13 cellular contexts compared by ENCODE assay signal in the genomic region with DNA sequence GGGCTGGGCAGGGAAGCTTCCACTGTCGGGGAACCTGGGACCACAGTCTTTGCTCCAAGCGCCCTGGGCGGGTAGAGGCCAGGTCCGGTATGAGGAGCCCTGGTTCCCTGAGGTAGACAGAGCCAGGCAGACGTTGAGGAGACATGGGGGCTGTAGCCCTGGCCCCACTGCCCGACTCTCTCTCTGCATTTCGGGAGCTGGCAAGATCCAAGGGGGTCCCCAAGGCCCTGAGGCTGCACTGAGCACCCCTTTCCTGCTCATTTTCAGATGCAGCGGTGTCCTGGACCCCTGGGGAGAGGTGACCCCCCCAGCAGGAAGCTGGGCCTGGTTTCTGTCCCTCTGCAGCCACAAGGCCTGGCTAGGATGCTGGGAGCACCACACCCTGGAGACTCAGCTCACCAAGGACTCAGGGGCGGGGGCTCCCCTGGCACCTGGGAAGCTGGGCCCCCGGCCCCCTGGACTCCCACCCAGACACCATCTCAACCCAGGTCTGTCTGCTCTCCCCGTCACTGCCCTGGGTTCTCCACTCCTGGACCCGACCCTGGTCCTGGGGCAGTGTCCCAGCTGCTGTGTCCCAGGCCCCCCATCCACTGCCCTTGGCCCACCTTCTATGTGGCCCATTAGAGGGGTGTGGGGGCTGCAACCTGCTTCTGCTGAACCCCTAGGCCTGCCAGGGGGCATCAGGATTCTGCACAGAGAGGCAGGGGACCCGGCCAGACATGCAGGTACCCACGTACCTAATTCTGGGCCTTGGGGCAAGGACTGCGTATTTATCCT. TPM values are rescaled to one million over a fixed set of nuclear protein-coding genes. Genes with fewer than 3 reads are reported as not detected.
DNase-seq lines count a peak whose midpoint lies in the region; ATAC-seq, FAIRE-seq and TF ChIP-seq lines count a peak whose summit lies in the region.
"Had no signal": no experiment of that assay in that cellular context is flagged by ENCODE, and none has a peak within 500 bp of the region (broad histone marks: within the 10 kb centered on the region; RNA-seq: fewer than 3 reads in every experiment).

No MANE protein-coding gene starts in this region.

- WGBS in H1 (ENCODE audit: extremely low coverage in 1 of 2, insufficient coverage in 1 of 2, insufficient read length in 1 of 2, insufficient replicate concordance in 2 of 2, low coverage in 1 of 2, low lambda C conversion rate in 2 of 2, missing lambda C conversion rate in 1 of 2), 2 experiments: 69% methylated on average over 13 of the region's 15 CpGs; no CpG with 5 or more reads in 1 of the 2 experiments
- WGBS in pancreas, 2 donors: 52 to 59% methylated on average over 15 of the region's 15 CpGs

- H3K9me2 ChIP-seq in Loucy (replicated peaks; ENCODE audit: low read depth, low read length): no peaks in the 10 kb centered on the region

- H3K27me3 ChIP-seq in GM06990 (replicated peaks; ENCODE audit: control insufficient read depth, insufficient read depth, low read length) (no peaks in the 10 kb centered on the region; the same call in 1 of the 2 replicates), Loucy (ENCODE audit: insufficient read depth, low read length, poor library complexity, severe bottlenecking) (no peaks in the 10 kb centered on the region), H1 (replicated peaks in 1 of 4; ENCODE audit: control insufficient read depth in 3 of 4, extremely low read depth in 1 of 4, insufficient read depth in 3 of 4, low read length in 3 of 4) (no peaks in the 10 kb centered on the region; a peak in 1 of 7 replicates), pancreas (no peaks in the 10 kb centered on the region)

- 0 out of 2 replicates have a peak overlapping the region, but pooled peaks have one; percentile 46 for H2BK15ac ChIP-seq in H1 (ENCODE audit: low read length)

- no peak overlapping the region for H3K56ac ChIP-seq in H1 (replicated peaks; ENCODE audit: insufficient read length, low read depth, low read length)

- H3K23ac ChIP-seq in H1 (ENCODE audit: insufficient read length): no peak overlapping the region

- H4K91ac ChIP-seq in H1 (replicated peaks; ENCODE audit: insufficient read length, low read length): peak overlapping the region; percentile 65

- no peaks in the 10 kb centered on the region for H3K4me1 Mint-ChIP-seq in activated T-helper 1 cell treated with anti-CD3 and anti-CD28 coated beads, Interleukin-12 subunit alpha, Interleukin-12 subunit beta, Interleukin-2, Interleukin-4 antibody, amounts not matched to agents 30 ng/mL and 10 ng/mL and 1 ng/mL, durations not matched to agents 14 hours and 24 hours and 36 hours (ENCODE audit: low read depth)

- TF ChIP-seq CTCF in GM06990 (IDR thresholded peaks at IDR 0.05; ENCODE audit: insufficient read depth, low read length, poor library complexity, severe bottlenecking): no peak
- TF ChIP-seq CTCF in Loucy (conservative IDR thresholded peaks at IDR 0.05; ENCODE audit: low read length): no peak
- TF ChIP-seq CTCF in H1 (IDR thresholded peaks at IDR 0.05; ENCODE audit: control extremely low read depth in 1 of 3, insufficient read depth in 1 of 3, low read depth in 1 of 3, low read length in 3 of 3): no peak
- no peak for TF ChIP-seq CTCF in pancreas (IDR thresholded peaks at IDR 0.05)

- H2BK120ac ChIP-seq in H1 (replicated peaks; ENCODE audit: low read depth, low read length): no peak overlapping the region

- H4K20me1 ChIP-seq in Loucy (ENCODE audit: insufficient read depth, low read length, poor library complexity, severe bottlenecking) (no peaks in the 10 kb centered on the region), H1 (replicated peaks in 1 of 2; ENCODE audit: control insufficient read depth in 1 of 2, insufficient read depth in 2 of 2, low read length in 2 of 2) (no peaks in the 10 kb centered on the region)

- H3K9me3 ChIP-seq in Loucy (ENCODE audit: insufficient read depth, low read depth, low read length) (no peaks in the 10 kb centered on the region), H1 (ENCODE audit: insufficient read depth in 2 of 2, low read depth in 1 of 2, low read length in 1 of 2) (no peaks in the 10 kb centered on the region), pancreas (no peaks in the 10 kb centered on the region)

- H3K4me2 ChIP-seq in Loucy (ENCODE audit: low read depth, low read length, poor library complexity, severe bottlenecking) (no peak overlapping the region), H1 (ENCODE audit: insufficient read depth in 1 of 2, low read depth in 2 of 2, low read length in 2 of 2) (no peak overlapping the region)

- intact Hi-C loops in pancreas (cut with DNase I): loop anchor here in 2 of 3 donors (2.0 to 10.0 kb wide), 3 partner anchors 127 to 205 kb away; partner anchors contain the start of gene AP2A2 (in 1 of the 2)
- intact Hi-C loops in activated T-helper 1 cell treated with anti-CD3 and anti-CD28 coated beads, Interleukin-12 subunit alpha, Interleukin-12 subunit beta, Interleukin-2, Interleukin-4 antibody, amounts not matched to agents 30 ng/mL and 10 ng/mL and 1 ng/mL, durations not matched to agents 14 hours and 24 hours and 36 hours (cut with micrococcal nuclease): loop anchor here (1.0 to 2.0 kb wide), 3 partner anchors 126 to 203 kb away; partner anchors contain the start of genes AP2A2 and CHID1

- no peak overlapping the region; the same call in 1 of the 2 replicates for H2BK20ac ChIP-seq in H1 (ENCODE audit: low read length)

- H4K5ac ChIP-seq in H1 (ENCODE audit: insufficient read length, low read depth, low read length): no peak overlapping the region

- H3K27me3 Mint-ChIP-seq in activated T-helper 1 cell treated with anti-CD3 and anti-CD28 coated beads, Interleukin-12 subunit alpha, Interleukin-12 subunit beta, Interleukin-2, Interleukin-4 antibody, amounts not matched to agents 30 ng/mL and 10 ng/mL and 1 ng/mL, durations not matched to agents 14 hours and 24 hours and 36 hours (ENCODE audit: insufficient read depth): peaks cover 5% of the 10 kb centered on the region

- no peak overlapping the region for H3K4me3 Mint-ChIP-seq in activated T-helper 1 cell treated with anti-CD3 and anti-CD28 coated beads, Interleukin-12 subunit alpha, Interleukin-12 subunit beta, Interleukin-2, Interleukin-4 antibody, amounts not matched to agents 30 ng/mL and 10 ng/mL and 1 ng/mL, durations not matched to agents 14 hours and 24 hours and 36 hours
- H3K4me3 Mint-ChIP-seq: activated naive CD8-positive, alpha-beta T cell had no signal

- FAIRE-seq in H1 (lab: Jason Lieb, UNC) (no peak), pancreas (lab: Jason Lieb, UNC) (no peak)

- POLR2A ChIA-PET in H1 (lab: Charles Lee; ENCODE audit: partially characterized antibody): interaction anchor here (0.9 to 1.7 kb wide), 7 partner anchors 17 to 195 kb away, joined by 3 to 5 read pairs (median 3); no protein-coding TSS in a partner anchor

- H2AFZ ChIP-seq in Loucy (ENCODE audit: low read length) (peak overlapping the region; percentile 26; the same call in 1 of the 2 replicates), H1 (ENCODE audit: low read length) (no peak overlapping the region)

- H3K23me2 ChIP-seq in H1 (ENCODE audit: low read depth, low read length): no peaks in the 10 kb centered on the region

- no peak for TF ChIP-seq RAD21 in H1 (IDR thresholded peaks at IDR 0.05 in 1 of 2, conservative IDR thresholded peaks at IDR 0.05 in 1 of 2; ENCODE audit: low read depth in 2 of 2, low read length in 2 of 2)

- H3K9me3 Mint-ChIP-seq in activated T-helper 1 cell treated with anti-CD3 and anti-CD28 coated beads, Interleukin-12 subunit alpha, Interleukin-12 subunit beta, Interleukin-2, Interleukin-4 antibody, amounts not matched to agents 30 ng/mL and 10 ng/mL and 1 ng/mL, durations not matched to agents 14 hours and 24 hours and 36 hours: no peaks in the 10 kb centered on the region

- CTCF ChIA-PET in H1 (lab: Charles Lee; ENCODE audit: partially characterized antibody): interaction anchor here (0.6 to 2.6 kb wide), 42 partner anchors 10 to 211 kb away, joined by 3 to 22 read pairs (median 4); partner anchors contain the start of genes AP2A2 and MUC2

- H3K4ac ChIP-seq in H1 (replicated peaks; ENCODE audit: insufficient read length, low read depth, low read length): peak overlapping the region; percentile 78

- H4K8ac ChIP-seq in H1 (ENCODE audit: extremely low read depth, insufficient read depth, low read length): peak overlapping the region; percentile 74; the same call in 1 of the 2 replicates

- H3K9ac ChIP-seq in Loucy (ENCODE audit: low read depth, low read length, poor library complexity, severe bottlenecking) (no peak overlapping the region), H1 (replicated peaks in 1 of 4; ENCODE audit: extremely low read depth in 1 of 4, low read depth in 3 of 4, low read length in 3 of 4) (no peak overlapping the region)

- H3F3A ChIP-seq in Loucy (ENCODE audit: low read depth): no peaks in the 10 kb centered on the region

- H3K27ac Mint-ChIP-seq in activated T-helper 1 cell treated with anti-CD3 and anti-CD28 coated beads, Interleukin-12 subunit alpha, Interleukin-12 subunit beta, Interleukin-2, Interleukin-4 antibody, amounts not matched to agents 30 ng/mL and 10 ng/mL and 1 ng/mL, durations not matched to agents 14 hours and 24 hours and 36 hours: no peak overlapping the region
- H3K27ac Mint-ChIP-seq: activated naive CD8-positive, alpha-beta T cell had no signal

- no peaks in the 10 kb centered on the region for H3K79me1 ChIP-seq in H1 (ENCODE audit: low read depth, low read length)

- H3K27ac ChIP-seq in H1 (ENCODE audit: low read depth, low read length) (no peak overlapping the region), pancreas (no peak overlapping the region)
- H3K27ac ChIP-seq: brain microvascular endothelial cell had no signal

- TF ChIP-seq POLR2A in H1 (IDR thresholded peaks at IDR 0.05; ENCODE audit: control extremely low read depth in 1 of 2, low read depth in 2 of 2, low read length in 2 of 2): no peak

- no peak for TF ChIP-seq EP300 in H1 (IDR thresholded peaks at IDR 0.05; ENCODE audit: borderline replicate concordance in 1 of 2, low read depth in 2 of 2, low read length in 2 of 2)

- H3K14ac ChIP-seq in H1 (ENCODE audit: insufficient read length): no peak overlapping the region

- no peak for ATAC-seq in pancreas

- H2BK12ac ChIP-seq in H1 (ENCODE audit: low read depth, low read length): peak overlapping the region; percentile 68; the same call in 1 of the 2 replicates

- no peaks in the 10 kb centered on the region for H3K36me3 Mint-ChIP-seq in activated T-helper 1 cell treated with anti-CD3 and anti-CD28 coated beads, Interleukin-12 subunit alpha, Interleukin-12 subunit beta, Interleukin-2, Interleukin-4 antibody, amounts not matched to agents 30 ng/mL and 10 ng/mL and 1 ng/mL, durations not matched to agents 14 hours and 24 hours and 36 hours (ENCODE audit: low read depth)
- H3K36me3 Mint-ChIP-seq: activated naive CD8-positive, alpha-beta T cell had no signal

- H3K4me3 ChIP-seq in GM06990 (replicated peaks; ENCODE audit: low read depth, low read length): no peak overlapping the region
- H3K4me3 ChIP-seq in Loucy (ENCODE audit: low read length, poor library complexity, severe bottlenecking): no peak overlapping the region
- no peak overlapping the region for H3K4me3 ChIP-seq in H1 (ENCODE audit: extremely low read depth in 1 of 4, insufficient read depth in 2 of 4, low read depth in 3 of 4, low read length in 4 of 4)
- no peak overlapping the region for H3K4me3 ChIP-seq in pancreas

- DNase-seq in GM06990 (ENCODE audit: extremely low read depth, insufficient read length) (peak; percentile 3), H1 (ENCODE audit: low read depth in 1 of 2, low spot score in 2 of 2) (no peak), pancreas (peak in 4 of 6 donors; percentile 29 to 68 (median 44)), SHP77 treated with DMSO at 0.1 percent for 48 hours (lab: John Stamatoyannopoulos, UW) (no peak), D341Med (ENCODE audit: low spot score) (no peak)
- DNase-seq in activated CD4-positive, alpha-beta T cell treated with anti-CD3 and anti-CD28 coated beads, Interleukin-2, amount 50 U/mL, for 4 hours: no peak
- DNase-seq in activated T-helper 1 cell treated with anti-CD3 and anti-CD28 coated beads, Interleukin-12 subunit alpha, Interleukin-12 subunit beta, Interleukin-2, Interleukin-4 antibody, amounts not matched to agents 30 ng/mL and 10 ng/mL and 1 ng/mL, durations not matched to agents 14 hours and 24 hours and 36 hours (ENCODE audit: low spot score): no peak

- H3K79me2 ChIP-seq in Loucy (ENCODE audit: insufficient read depth, low read length): no peaks in the 10 kb centered on the region
- H3K79me2 ChIP-seq in H1 (ENCODE audit: control insufficient read depth in 1 of 2, insufficient read depth in 2 of 2, low read length in 2 of 2): no peaks in the 10 kb centered on the region

- H3K36me3 ChIP-seq in GM06990 (ENCODE audit: control insufficient read depth, insufficient read depth, low read length) (no peaks in the 10 kb centered on the region), Loucy (ENCODE audit: insufficient read depth, low read length) (no peaks in the 10 kb centered on the region), H1 (ENCODE audit: control insufficient read depth in 2 of 4, insufficient read depth in 4 of 4, low read length in 3 of 4) (no peaks in the 10 kb centered on the region), pancreas (no peaks in the 10 kb centered on the region)
- H3K36me3 ChIP-seq: brain microvascular endothelial cell had no signal

- H2AK5ac ChIP-seq in H1 (ENCODE audit: low read depth, low read length): no peak overlapping the region

- H3K18ac ChIP-seq in H1 (ENCODE audit: extremely low read depth, low read length): no peak overlapping the region; the same call in none of the 2 replicates

- H3K4me1 ChIP-seq in Loucy (ENCODE audit: insufficient read depth, low read length, poor library complexity, severe bottlenecking) (no peaks in the 10 kb centered on the region), H1 (replicated peaks in 1 of 4; ENCODE audit: control insufficient read depth in 3 of 4, insufficient read depth in 4 of 4, low read length in 3 of 4) (no peaks in the 10 kb centered on the region), pancreas (peaks cover 0 to 12% (median 5%) of the 10 kb centered on the region in 3 donors)

- H2BK5ac ChIP-seq in H1 (ENCODE audit: low read depth, low read length): 0 out of 2 replicates have a peak overlapping the region, but pooled peaks have one; percentile 21

RNA-seq across cellular contexts. Expression of gene MUC6, which starts 15.0 kb away (rescaled TPM):
- total RNA-seq in H1 (2021; fragmentation: NEBNext Ultra II Directional; extraction: Animal tissue kit (Norgen Biotek cat#: 25700)): not detected in 2 replicates
- polyA plus RNA-seq in H1 (2011; rRNA removed): 0.09 TPM in 1 of 2 replicates, not detected in the other
- polyA plus RNA-seq in H1 (2011; cell fraction: cytosol; rRNA removed): not detected
- not detected for polyA plus RNA-seq in H1 (2011; cell fraction: nucleus; rRNA removed)
- 0.24 to 1.1 TPM (median 0.29 TPM) in 4 replicates for polyA plus RNA-seq in H1 (2012, experiment 1 of 2)
- polyA plus RNA-seq in H1 (2012, experiment 2 of 2): 0.03 TPM
- under 0.01 TPM for polyA plus RNA-seq in H1 (2013, experiment 1 of 2)
- not detected for polyA plus RNA-seq in H1 (2013, experiment 2 of 2)
- polyA minus RNA-seq in H1 (2011; rRNA and poly(A)+ RNA removed): not detected in 2 replicates
- not detected for polyA minus RNA-seq in H1 (2011; cell fraction: cytosol; rRNA and poly(A)+ RNA removed)
- not detected for polyA minus RNA-seq in H1 (2011; cell fraction: nucleus; rRNA and poly(A)+ RNA removed)
- total RNA-seq in pancreas: 10 to 100 TPM; 25.5 to 99.7 (median 92.2) TPM
- 100 to 1,000 TPM; 155 to 239 TPM for polyA plus RNA-seq in pancreas
- total RNA-seq in activated T-helper 1 cell treated with anti-CD3 and anti-CD28 coated beads, Interleukin-12 subunit alpha, Interleukin-12 subunit beta, Interleukin-2, Interleukin-4 antibody, amounts not matched to agents 30 ng/mL and 10 ng/mL and 1 ng/mL, durations not matched to agents 14 hours and 24 hours and 36 hours: not detected in 2 replicates
- total RNA-seq: dermis microvascular lymphatic vessel endothelial cell, SK-MEL-5 had no signal
- polyA plus RNA-seq: BJ had no signal

RNA-seq across cellular contexts. Expression of gene MUC2, which starts 23.1 kb away (rescaled TPM):
- total RNA-seq in H1 (2021; fragmentation: NEBNext Ultra II Directional; extraction: Animal tissue kit (Norgen Biotek cat#: 25700)): not detected in 2 replicates
- not detected in 2 replicates for polyA plus RNA-seq in H1 (2011; rRNA removed)
- not detected for polyA plus RNA-seq in H1 (2011; cell fraction: cytosol; rRNA removed)
- polyA plus RNA-seq in H1 (2011; cell fraction: nucleus; rRNA removed): not detected
- 0.01 to 0.04 TPM in 2 of 4 replicates, not detected in the others for polyA plus RNA-seq in H1 (2012, experiment 1 of 2)
- not detected for polyA plus RNA-seq in H1 (2012, experiment 2 of 2)
- 0.02 TPM for polyA plus RNA-seq in H1 (2013, experiment 1 of 2)
- polyA plus RNA-seq in H1 (2013, experiment 2 of 2): under 0.01 TPM
- polyA minus RNA-seq in H1 (2011; rRNA and poly(A)+ RNA removed): not detected in 2 replicates
- polyA minus RNA-seq in H1 (2011; cell fraction: cytosol; rRNA and poly(A)+ RNA removed): not detected
- not detected for polyA minus RNA-seq in H1 (2011; cell fraction: nucleus; rRNA and poly(A)+ RNA removed)
- total RNA-seq in pancreas: under 1 TPM in 2 of 6 donors, not detected in 4; 0.03 to 0.57 TPM
- under 1 TPM; 0.04 to 0.05 TPM for polyA plus RNA-seq in pancreas
- not detected in 2 replicates for total RNA-seq in activated T-helper 1 cell treated with anti-CD3 and anti-CD28 coated beads, Interleukin-12 subunit alpha, Interleukin-12 subunit beta, Interleukin-2, Interleukin-4 antibody, amounts not matched to agents 30 ng/mL and 10 ng/mL and 1 ng/mL, durations not matched to agents 14 hours and 24 hours and 36 hours
- total RNA-seq: dermis microvascular lymphatic vessel endothelial cell, SK-MEL-5 had no signal
- polyA plus RNA-seq: BJ had no signal

Comparison
In these comparisons a context has a peak if more than half of its experiments do, and no peak if none do; other contexts are left out.
1. DNase-seq: peak in GM06990 (single experiment) and pancreas (4 of 6); none in H1 (0 of 2), SHP77 treated with DMSO at 0.1 percent for 48 hours (single experiment), D341Med (single experiment), activated CD4-positive, alpha-beta T cell treated with anti-CD3 and anti-CD28 coated beads, Interleukin-2, amount 50 U/mL, for 4 hours (0 of 2) and activated T-helper 1 cell treated with anti-CD3 and anti-CD28 coated beads, Interleukin-12 subunit alpha, Interleukin-12 subunit beta, Interleukin-2, Interleukin-4 antibody, amounts not matched to agents 30 ng/mL and 10 ng/mL and 1 ng/mL, durations not matched to agents 14 hours and 24 hours and 36 hours (single experiment).
2. RNA of gene MUC6, which starts 15.0 kb away (total RNA-seq): 25.5 to 99.7 TPM in pancreas; not detected in H1 and not detected in activated T-helper 1 cell treated with anti-CD3 and anti-CD28 coated beads, Interleukin-12 subunit alpha, Interleukin-12 subunit beta, Interleukin-2, Interleukin-4 antibody, amounts not matched to agents 30 ng/mL and 10 ng/mL and 1 ng/mL, durations not matched to agents 14 hours and 24 hours and 36 hours; every median in the first group is over 10 times any median in the second.